1 cellular context compared by ENCODE assay signal in the genomic region with DNA sequence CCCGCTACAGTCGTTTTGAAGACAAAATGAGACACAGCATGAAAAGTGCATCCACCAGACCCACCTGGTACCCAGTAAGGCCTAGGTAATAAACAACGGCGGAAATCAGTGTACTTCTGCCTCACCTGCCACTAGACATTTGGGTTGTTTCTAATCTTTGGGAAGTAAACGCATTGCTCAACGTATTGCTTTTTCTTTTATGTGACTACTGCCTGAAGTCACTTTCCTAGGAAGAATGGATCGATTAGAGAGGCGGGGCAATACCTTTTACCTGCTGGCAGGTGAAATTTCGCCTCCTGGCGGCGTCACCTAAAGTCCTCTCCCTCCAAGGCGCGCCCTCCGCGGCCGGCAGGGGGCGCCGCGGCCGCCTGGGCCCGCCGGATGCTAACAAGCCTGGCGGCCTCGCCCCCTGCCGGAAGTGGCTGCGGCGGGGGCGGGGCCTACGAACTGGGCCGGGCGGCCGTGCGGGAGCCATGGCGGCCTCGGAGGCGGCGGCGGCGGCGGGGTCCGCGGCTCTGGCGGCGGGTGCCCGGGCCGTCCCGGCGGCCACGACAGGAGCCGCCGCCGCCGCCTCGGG.
TF ChIP-seq lines count a peak whose summit lies in the region.

A gene with protein sequence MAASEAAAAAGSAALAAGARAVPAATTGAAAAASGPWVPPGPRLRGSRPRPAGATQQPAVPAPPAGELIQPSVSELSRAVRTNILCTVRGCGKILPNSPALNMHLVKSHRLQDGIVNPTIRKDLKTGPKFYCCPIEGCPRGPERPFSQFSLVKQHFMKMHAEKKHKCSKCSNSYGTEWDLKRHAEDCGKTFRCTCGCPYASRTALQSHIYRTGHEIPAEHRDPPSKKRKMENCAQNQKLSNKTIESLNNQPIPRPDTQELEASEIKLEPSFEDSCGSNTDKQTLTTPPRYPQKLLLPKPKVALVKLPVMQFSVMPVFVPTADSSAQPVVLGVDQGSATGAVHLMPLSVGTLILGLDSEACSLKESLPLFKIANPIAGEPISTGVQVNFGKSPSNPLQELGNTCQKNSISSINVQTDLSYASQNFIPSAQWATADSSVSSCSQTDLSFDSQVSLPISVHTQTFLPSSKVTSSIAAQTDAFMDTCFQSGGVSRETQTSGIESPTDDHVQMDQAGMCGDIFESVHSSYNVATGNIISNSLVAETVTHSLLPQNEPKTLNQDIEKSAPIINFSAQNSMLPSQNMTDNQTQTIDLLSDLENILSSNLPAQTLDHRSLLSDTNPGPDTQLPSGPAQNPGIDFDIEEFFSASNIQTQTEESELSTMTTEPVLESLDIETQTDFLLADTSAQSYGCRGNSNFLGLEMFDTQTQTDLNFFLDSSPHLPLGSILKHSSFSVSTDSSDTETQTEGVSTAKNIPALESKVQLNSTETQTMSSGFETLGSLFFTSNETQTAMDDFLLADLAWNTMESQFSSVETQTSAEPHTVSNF (plus strand): TSS at position 445 of the 577 bp plus-strand sequence. CDS start 29 bp downstream, at position 474.

TF ChIP-seq in HepG2, 621 proteins besides CTCF, POLR2A, EP300 and RAD21 (continued from another document and continues in another):
- TF ChIP-seq ZFP91 (CRISPR knock-in tag; IDR thresholded peaks at IDR 0.05; ENCODE audit: borderline replicate concordance) (peak; percentile 17; the same call in 1 of the 2 replicates), ZNF224 (CRISPR knock-in tag; IDR thresholded peaks at IDR 0.05) (no peak), GFI1 (CRISPR knock-in tag; IDR thresholded peaks at IDR 0.05; ENCODE audit: borderline replicate concordance) (no peak), ZFX (CRISPR knock-in tag; IDR thresholded peaks at IDR 0.05; ENCODE audit: low read depth) (peak; percentile 47; the same call in 1 of the 2 replicates), SIN3B (IDR thresholded peaks at IDR 0.05; ENCODE audit: low read length) (0 out of 2 replicates have a peak, but pooled peaks have one; percentile 45), ZEB1 (IDR thresholded peaks at IDR 0.05; ENCODE audit: insufficient replicate concordance, low read depth) (peak; percentile 100), CAMTA2 (CRISPR knock-in tag; IDR thresholded peaks at IDR 0.05; ENCODE audit: borderline replicate concordance) (0 out of 2 replicates have a peak, but pooled peaks have one; percentile 51), ZNF572 (CRISPR knock-in tag; IDR thresholded peaks at IDR 0.05) (no peak), FOXJ3 (CRISPR knock-in tag; IDR thresholded peaks at IDR 0.05; ENCODE audit: borderline replicate concordance) (no peak), SP4 (CRISPR knock-in tag; IDR thresholded peaks at IDR 0.05) (peak; percentile 69; the same call in 1 of the 2 replicates), ZNF317 (CRISPR knock-in tag; IDR thresholded peaks at IDR 0.05) (no peak), SMAD1 (CRISPR knock-in tag; IDR thresholded peaks at IDR 0.05; ENCODE audit: borderline replicate concordance, low read depth) (peak; percentile 63; the same call in 1 of the 2 replicates), ZNF234 (CRISPR knock-in tag; conservative IDR thresholded peaks at IDR 0.05) (no peak), RFXANK (CRISPR knock-in tag; IDR thresholded peaks at IDR 0.05) (no peak), HMGXB3 (CRISPR knock-in tag; IDR thresholded peaks at IDR 0.05; ENCODE audit: borderline replicate concordance) (no peak), NKX3-1 (CRISPR knock-in tag; IDR thresholded peaks at IDR 0.05) (no peak), MEIS2 (CRISPR knock-in tag; IDR thresholded peaks at IDR 0.05) (no peak), ZNF552 (CRISPR knock-in tag; IDR thresholded peaks at IDR 0.05; ENCODE audit: borderline replicate concordance) (no peak), MXI1 (IDR thresholded peaks at IDR 0.05; ENCODE audit: borderline replicate concordance, low read depth, low read length) (peak; percentile 81; the same call in 1 of the 3 replicates), ZNF101 (CRISPR knock-in tag; IDR thresholded peaks at IDR 0.05; ENCODE audit: borderline replicate concordance, low read depth) (no peak), MTA1 (CRISPR knock-in tag; IDR thresholded peaks at IDR 0.05; ENCODE audit: borderline replicate concordance) (no peak), ZNF12 (CRISPR knock-in tag; IDR thresholded peaks at IDR 0.05) (no peak), ETV6 (CRISPR knock-in tag; conservative IDR thresholded peaks at IDR 0.05) (no peak), NRL (CRISPR knock-in tag; IDR thresholded peaks at IDR 0.05; ENCODE audit: borderline replicate concordance) (no peak), ETV5 (CRISPR knock-in tag; IDR thresholded peaks at IDR 0.05; ENCODE audit: borderline replicate concordance) (peak; percentile 61; the same call in 1 of the 2 replicates), HNF1A (IDR thresholded peaks at IDR 0.05; ENCODE audit: low read depth) (no peak), HNF1A (CRISPR knock-in tag; IDR thresholded peaks at IDR 0.05; ENCODE audit: borderline replicate concordance) (0 out of 2 replicates have a peak, but pooled peaks have one; percentile 7)
- TF ChIP-seq, protein P1, sequence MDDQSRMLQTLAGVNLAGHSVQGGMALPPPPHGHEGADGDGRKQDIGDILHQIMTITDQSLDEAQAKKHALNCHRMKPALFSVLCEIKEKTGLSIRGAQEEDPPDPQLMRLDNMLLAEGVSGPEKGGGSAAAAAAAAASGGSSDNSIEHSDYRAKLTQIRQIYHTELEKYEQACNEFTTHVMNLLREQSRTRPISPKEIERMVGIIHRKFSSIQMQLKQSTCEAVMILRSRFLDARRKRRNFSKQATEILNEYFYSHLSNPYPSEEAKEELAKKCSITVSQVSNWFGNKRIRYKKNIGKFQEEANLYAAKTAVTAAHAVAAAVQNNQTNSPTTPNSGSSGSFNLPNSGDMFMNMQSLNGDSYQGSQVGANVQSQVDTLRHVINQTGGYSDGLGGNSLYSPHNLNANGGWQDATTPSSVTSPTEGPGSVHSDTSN (CRISPR knock-in tag; IDR thresholded peaks at IDR 0.05; ENCODE audit: borderline replicate concordance), result no peak
- TF ChIP-seq, protein P2, sequence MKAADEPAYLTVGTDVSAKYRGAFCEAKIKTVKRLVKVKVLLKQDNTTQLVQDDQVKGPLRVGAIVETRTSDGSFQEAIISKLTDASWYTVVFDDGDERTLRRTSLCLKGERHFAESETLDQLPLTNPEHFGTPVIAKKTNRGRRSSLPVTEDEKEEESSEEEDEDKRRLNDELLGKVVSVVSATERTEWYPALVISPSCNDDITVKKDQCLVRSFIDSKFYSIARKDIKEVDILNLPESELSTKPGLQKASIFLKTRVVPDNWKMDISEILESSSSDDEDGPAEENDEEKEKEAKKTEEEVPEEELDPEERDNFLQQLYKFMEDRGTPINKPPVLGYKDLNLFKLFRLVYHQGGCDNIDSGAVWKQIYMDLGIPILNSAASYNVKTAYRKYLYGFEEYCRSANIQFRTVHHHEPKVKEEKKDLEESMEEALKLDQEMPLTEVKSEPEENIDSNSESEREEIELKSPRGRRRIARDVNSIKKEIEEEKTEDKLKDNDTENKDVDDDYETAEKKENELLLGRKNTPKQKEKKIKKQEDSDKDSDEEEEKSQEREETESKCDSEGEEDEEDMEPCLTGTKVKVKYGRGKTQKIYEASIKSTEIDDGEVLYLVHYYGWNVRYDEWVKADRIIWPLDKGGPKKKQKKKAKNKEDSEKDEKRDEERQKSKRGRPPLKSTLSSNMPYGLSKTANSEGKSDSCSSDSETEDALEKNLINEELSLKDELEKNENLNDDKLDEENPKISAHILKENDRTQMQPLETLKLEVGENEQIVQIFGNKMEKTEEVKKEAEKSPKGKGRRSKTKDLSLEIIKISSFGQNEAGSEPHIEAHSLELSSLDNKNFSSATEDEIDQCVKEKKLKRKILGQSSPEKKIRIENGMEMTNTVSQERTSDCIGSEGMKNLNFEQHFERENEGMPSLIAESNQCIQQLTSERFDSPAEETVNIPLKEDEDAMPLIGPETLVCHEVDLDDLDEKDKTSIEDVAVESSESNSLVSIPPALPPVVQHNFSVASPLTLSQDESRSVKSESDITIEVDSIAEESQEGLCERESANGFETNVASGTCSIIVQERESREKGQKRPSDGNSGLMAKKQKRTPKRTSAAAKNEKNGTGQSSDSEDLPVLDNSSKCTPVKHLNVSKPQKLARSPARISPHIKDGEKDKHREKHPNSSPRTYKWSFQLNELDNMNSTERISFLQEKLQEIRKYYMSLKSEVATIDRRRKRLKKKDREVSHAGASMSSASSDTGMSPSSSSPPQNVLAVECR (CRISPR knock-in tag; IDR thresholded peaks at IDR 0.05; ENCODE audit: borderline replicate concordance), result peak; percentile 52; the same call in 1 of the 2 replicates
- TF ChIP-seq, protein P3, sequence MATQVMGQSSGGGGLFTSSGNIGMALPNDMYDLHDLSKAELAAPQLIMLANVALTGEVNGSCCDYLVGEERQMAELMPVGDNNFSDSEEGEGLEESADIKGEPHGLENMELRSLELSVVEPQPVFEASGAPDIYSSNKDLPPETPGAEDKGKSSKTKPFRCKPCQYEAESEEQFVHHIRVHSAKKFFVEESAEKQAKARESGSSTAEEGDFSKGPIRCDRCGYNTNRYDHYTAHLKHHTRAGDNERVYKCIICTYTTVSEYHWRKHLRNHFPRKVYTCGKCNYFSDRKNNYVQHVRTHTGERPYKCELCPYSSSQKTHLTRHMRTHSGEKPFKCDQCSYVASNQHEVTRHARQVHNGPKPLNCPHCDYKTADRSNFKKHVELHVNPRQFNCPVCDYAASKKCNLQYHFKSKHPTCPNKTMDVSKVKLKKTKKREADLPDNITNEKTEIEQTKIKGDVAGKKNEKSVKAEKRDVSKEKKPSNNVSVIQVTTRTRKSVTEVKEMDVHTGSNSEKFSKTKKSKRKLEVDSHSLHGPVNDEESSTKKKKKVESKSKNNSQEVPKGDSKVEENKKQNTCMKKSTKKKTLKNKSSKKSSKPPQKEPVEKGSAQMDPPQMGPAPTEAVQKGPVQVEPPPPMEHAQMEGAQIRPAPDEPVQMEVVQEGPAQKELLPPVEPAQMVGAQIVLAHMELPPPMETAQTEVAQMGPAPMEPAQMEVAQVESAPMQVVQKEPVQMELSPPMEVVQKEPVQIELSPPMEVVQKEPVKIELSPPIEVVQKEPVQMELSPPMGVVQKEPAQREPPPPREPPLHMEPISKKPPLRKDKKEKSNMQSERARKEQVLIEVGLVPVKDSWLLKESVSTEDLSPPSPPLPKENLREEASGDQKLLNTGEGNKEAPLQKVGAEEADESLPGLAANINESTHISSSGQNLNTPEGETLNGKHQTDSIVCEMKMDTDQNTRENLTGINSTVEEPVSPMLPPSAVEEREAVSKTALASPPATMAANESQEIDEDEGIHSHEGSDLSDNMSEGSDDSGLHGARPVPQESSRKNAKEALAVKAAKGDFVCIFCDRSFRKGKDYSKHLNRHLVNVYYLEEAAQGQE (IDR thresholded peaks at IDR 0.05; ENCODE audit: borderline replicate concordance in 1 of 2, low read depth in 1 of 2, low read length in 2 of 2), result no peak
